ENCODE assay signal across 18 cellular contexts in the genomic region with DNA sequence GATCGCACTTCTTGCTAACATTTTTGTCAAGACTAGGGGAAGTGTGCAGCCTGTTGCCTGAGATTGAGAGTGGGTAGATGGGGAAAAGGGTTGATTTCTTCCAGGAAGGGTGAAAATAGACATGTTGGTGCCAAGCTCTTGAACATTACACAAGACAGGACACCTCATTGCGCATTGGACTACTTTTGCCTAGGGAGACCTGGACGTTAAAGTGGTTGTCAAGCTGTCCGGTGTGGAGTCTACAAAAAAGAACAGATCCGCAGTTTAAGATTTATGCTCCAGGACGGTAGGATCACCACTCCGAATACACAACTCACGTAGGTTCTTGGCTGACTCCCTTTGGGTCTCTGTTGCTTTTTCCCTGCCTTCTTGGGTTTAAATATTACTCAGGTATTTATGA. TPM values are rescaled to one million over a fixed set of nuclear protein-coding genes. Genes with fewer than 3 reads are reported as not detected.
DNase-seq lines count a peak whose midpoint lies in the region; ATAC-seq and TF ChIP-seq lines count a peak whose summit lies in the region.
"Had no signal": no experiment of that assay in that cellular context is flagged by ENCODE, and none has a peak within 500 bp of the region (broad histone marks: within the 10 kb centered on the region; RNA-seq: fewer than 3 reads in every experiment).

No MANE protein-coding gene starts in this region.

- intact Hi-C loops in IMR-90 (cut with micrococcal nuclease) (no loop called here), prostate gland (cut with DNase I) (no loop called here)

- dilution Hi-C loops in IMR-90 (cut with HindIII; ENCODE audit: low sequenced_read_pairs, unreplicated experiment): no loop called here

- CTCF ChIA-PET in IMR-90 (lab: Yijun Ruan, JAX): no interaction called here

- H3K79me1 ChIP-seq in IMR-90 (ENCODE audit: low read depth in 1 of 2, low read length in 2 of 2): no peaks in the 10 kb centered on the region

- H3K27me3 Mint-ChIP-seq in progenitor cell of endocrine pancreas: no peaks in the 10 kb centered on the region

- peaks cover 11% of the 10 kb centered on the region for H3K4me1 Mint-ChIP-seq in progenitor cell of endocrine pancreas (ENCODE audit: low read depth)

- H3K56ac ChIP-seq in IMR-90 (ENCODE audit: extremely low read depth, insufficient read depth, low read length): no peak overlapping the region

- BruUV-seq in IMR-90 (replicated peaks; lab: Mats Ljungman, UMichigan): no TSS peak

- H4K91ac ChIP-seq in IMR-90 (ENCODE audit: insufficient read depth, low read depth, low read length): no peak overlapping the region

- H2AK5ac ChIP-seq in IMR-90 (ENCODE audit: low read depth, low read length): no peak overlapping the region; the same call in 1 of the 2 replicates

- in situ Hi-C loops in IMR-90 (cut with MboI; ENCODE audit: low sequenced_read_pairs): no loop called here

- no peak overlapping the region for H3K9ac ChIP-seq in IMR-90 (ENCODE audit: low read depth, low read length)
- H3K9ac ChIP-seq in muscle layer of colon (ENCODE audit: low read length): no peak overlapping the region
- H3K9ac ChIP-seq in stomach smooth muscle (ENCODE audit: low read length in 2 of 2): no peak overlapping the region
- H3K9ac ChIP-seq: GM23248 had no signal

- no peak overlapping the region for H3K18ac ChIP-seq in IMR-90 (ENCODE audit: low read depth, low read length)

- no peaks in the 10 kb centered on the region for H3K36me3 ChIP-seq in IMR-90 (ENCODE audit: control insufficient read depth, insufficient read depth, low read length)
- no peaks in the 10 kb centered on the region for H3K36me3 ChIP-seq in muscle layer of colon (ENCODE audit: insufficient read depth, low read length)
- no peaks in the 10 kb centered on the region for H3K36me3 ChIP-seq in stomach smooth muscle (ENCODE audit: control insufficient read depth in 2 of 2, insufficient read depth in 2 of 2, low read length in 2 of 2)
- H3K36me3 ChIP-seq in prostate gland: no peaks in the 10 kb centered on the region

- H2BK20ac ChIP-seq in IMR-90 (ENCODE audit: low read depth, low read length): 0 out of 2 replicates have a peak overlapping the region, but pooled peaks have one; percentile 3

- ATAC-seq in IMR-90 (ENCODE audit: low read depth) (no peak), HG03342 (IDR thresholded peaks at IDR 0.05; ENCODE audit: unreplicated experiment) (no peak)
- ATAC-seq: A549, HCT116, HepG2 had no signal

- H4K5ac ChIP-seq in IMR-90 (ENCODE audit: low read depth, low read length): no peak overlapping the region

- H3K4me2 ChIP-seq in IMR-90 (ENCODE audit: low read depth, low read length): no peak overlapping the region
- H3K4me2 ChIP-seq: A549 had no signal

- POLR2A ChIA-PET in IMR-90 (lab: Charles Lee; ENCODE audit: unreplicated experiment): no interaction called here

- H3K4me3 ChIP-seq in IMR-90 (ENCODE audit: insufficient read depth, low read depth, low read length) (no peak overlapping the region), muscle layer of colon (ENCODE audit: low read depth in 1 of 2, low read length in 2 of 2) (no peak overlapping the region), stomach smooth muscle (ENCODE audit: low read length in 2 of 2) (peak overlapping the region in 1 of 2 donors; percentile 40), prostate gland (no peak overlapping the region)
- H3K4me3 ChIP-seq: A549, GM23248 had no signal

- H3K4me1 ChIP-seq in IMR-90 (ENCODE audit: control insufficient read depth, insufficient read depth, low read length): no peaks in the 10 kb centered on the region
- peaks cover 24% of the 10 kb centered on the region for H3K4me1 ChIP-seq in muscle layer of colon (ENCODE audit: insufficient read depth, low read length)
- peaks cover 24% of the 10 kb centered on the region for H3K4me1 ChIP-seq in stomach smooth muscle (ENCODE audit: control insufficient read depth, insufficient read depth, low read length)
- no peaks in the 10 kb centered on the region for H3K4me1 ChIP-seq in prostate gland (replicated peaks)
- H3K4me1 ChIP-seq: Caco-2 had no signal

- TF ChIP-seq POLR2A in IMR-90 (IDR thresholded peaks at IDR 0.05; ENCODE audit: low read depth, low read length) (no peak), prostate gland (IDR thresholded peaks at IDR 0.05) (no peak)

- no peak overlapping the region for H3K4ac ChIP-seq in IMR-90 (ENCODE audit: low read depth, low read length)

- H3K27ac ChIP-seq in IMR-90 (ENCODE audit: insufficient read depth, low read length) (no peak overlapping the region), muscle layer of colon (ENCODE audit: low read depth, low read length) (peak overlapping the region; percentile 71), stomach smooth muscle (ENCODE audit: low read length) (peak overlapping the region; percentile 70), prostate gland (no peak overlapping the region)
- H3K27ac ChIP-seq: 22Rv1, A549, C4-2B, GM23248 had no signal

- H3K9me1 ChIP-seq in IMR-90 (ENCODE audit: insufficient read depth, low read length): peaks cover 6% of the 10 kb centered on the region

- WGBS in IMR-90 (ENCODE audit: extremely low coverage in 2 of 2, insufficient read length in 1 of 2), 2 experiments: 89% methylated on average over 6 of the region's 8 CpGs; no CpG with 5 or more reads in 1 of the 2 experiments
- 85% methylated on average over 8 of the region's 8 CpGs for WGBS in prostate gland

- no peak for TF ChIP-seq RAD21 in IMR-90 (IDR thresholded peaks at IDR 0.05; ENCODE audit: low read length)

- no peak overlapping the region for H3K23ac ChIP-seq in IMR-90 (ENCODE audit: low read depth, low read length)

- H3K4me3 Mint-ChIP-seq in progenitor cell of endocrine pancreas (ENCODE audit: low read depth): no peak overlapping the region
- H3K4me3 Mint-ChIP-seq: CD4-positive, alpha-beta T cell; HFFc6 had no signal

- H3K14ac ChIP-seq in IMR-90 (replicated peaks; ENCODE audit: low read depth, low read length): no peak overlapping the region

- DNase-seq in IMR-90 (no peak), progenitor cell of endocrine pancreas (ENCODE audit: low spot score, unreplicated experiment) (no peak), prostate gland (ENCODE audit: low spot score) (no peak)
- no peak for DNase-seq in stimulated activated CD4-positive, alpha-beta T cell treated with anti-CD3 and anti-CD28 coated beads, Interleukin-4, amount 100 ng/mL, for 4 hours
- no peak for DNase-seq in stimulated activated naive CD4-positive, alpha-beta T cell treated with Interleukin-2 at 50 U/mL for 16 hours (lab: John Stamatoyannopoulos, UW)
- DNase-seq: AML-193; Caco-2; CD4-positive, alpha-beta T cell; GM23248; HFFc6 had no signal

- H2AFZ ChIP-seq in IMR-90 (replicated peaks; ENCODE audit: low read length, poor library complexity): no peak overlapping the region
- H2AFZ ChIP-seq: GM23248 had no signal

- no peak overlapping the region for H4K8ac ChIP-seq in IMR-90 (ENCODE audit: low read depth in 2 of 2, low read length in 2 of 2)

- H3K9me3 ChIP-seq in IMR-90 (ENCODE audit: control insufficient read depth, insufficient read depth, low read length) (peaks cover 3% of the 10 kb centered on the region; the same call in 1 of the 2 replicates), muscle layer of colon (ENCODE audit: low read length) (no peaks in the 10 kb centered on the region), stomach smooth muscle (ENCODE audit: control insufficient read depth in 2 of 2, low read length in 2 of 2) (no peaks in the 10 kb centered on the region), prostate gland (no peaks in the 10 kb centered on the region)
- H3K9me3 ChIP-seq: A549, Caco-2 had no signal

- H2BK15ac ChIP-seq in IMR-90 (ENCODE audit: low read depth, low read length): no peak overlapping the region

- no peak overlapping the region for H2AK9ac ChIP-seq in IMR-90 (replicated peaks; ENCODE audit: low read depth, low read length, poor library complexity)

- peaks cover 10% of the 10 kb centered on the region for H3K9me3 Mint-ChIP-seq in progenitor cell of endocrine pancreas (ENCODE audit: low read depth)
- H3K9me3 Mint-ChIP-seq: CD4-positive, alpha-beta T cell had no signal

- no peak overlapping the region for H2BK5ac ChIP-seq in IMR-90 (ENCODE audit: low read depth, low read length, poor library complexity, severe bottlenecking)

- no peaks in the 10 kb centered on the region for H4K20me1 ChIP-seq in IMR-90 (ENCODE audit: insufficient read depth, low read length)

- no peaks in the 10 kb centered on the region for H3K36me3 Mint-ChIP-seq in progenitor cell of endocrine pancreas (ENCODE audit: insufficient read depth)

- no peak overlapping the region for H2BK120ac ChIP-seq in IMR-90 (ENCODE audit: low read depth, low read length)

- H3K27me3 ChIP-seq in IMR-90 (ENCODE audit: control insufficient read depth, insufficient read depth, low read length) (no peaks in the 10 kb centered on the region), muscle layer of colon (ENCODE audit: control insufficient read depth in 1 of 2, insufficient read depth in 2 of 2, low read length in 2 of 2) (no peaks in the 10 kb centered on the region), stomach smooth muscle (ENCODE audit: control insufficient read depth in 1 of 2, insufficient read depth in 2 of 2, low read length in 2 of 2) (no peaks in the 10 kb centered on the region), prostate gland (replicated peaks; ENCODE audit: insufficient read depth) (no peaks in the 10 kb centered on the region)

- peak overlapping the region; percentile 35 for H3K27ac Mint-ChIP-seq in progenitor cell of endocrine pancreas
- H3K27ac Mint-ChIP-seq: CD4-positive, alpha-beta T cell; HFFc6 had no signal

- no peak for TF ChIP-seq CTCF in IMR-90 (conservative IDR thresholded peaks at IDR 0.05; ENCODE audit: low read depth, low read length)
- TF ChIP-seq CTCF in progenitor cell of endocrine pancreas (IDR thresholded peaks at IDR 0.05; ENCODE audit: unreplicated experiment): no peak
- TF ChIP-seq CTCF in prostate gland (IDR thresholded peaks at IDR 0.05): no peak

TF ChIP-seq in IMR-90, 13 proteins besides CTCF, POLR2A, EP300 and RAD21:
- no peak for TF ChIP-seq BHLHE40 (IDR thresholded peaks at IDR 0.05; ENCODE audit: low read depth, low read length)
- TF ChIP-seq NFE2L2 (IDR thresholded peaks at IDR 0.05; ENCODE audit: low read depth, low read length): no peak
- TF ChIP-seq CEBPB (IDR thresholded peaks at IDR 0.05; ENCODE audit: low read depth, low read length): no peak

RNA-seq across cellular contexts. Expression of gene LRIG1, which starts 56.3 kb away (rescaled TPM):
- total RNA-seq in IMR-90 (2012; rRNA removed) (69.2 and 87.8 TPM in 2 replicates), progenitor cell of endocrine pancreas (31.4 and 32.4 TPM in 2 replicates), prostate gland (100 to 1,000 TPM; 119 to 186 TPM)
- polyA plus RNA-seq in IMR-90 (2012; rRNA removed): 55.9 and 62.8 TPM in 2 replicates
- polyA plus RNA-seq in IMR-90 (2012; cell fraction: cytosol; rRNA removed): 35.1 and 74.2 TPM in 2 replicates
- polyA plus RNA-seq in IMR-90 (2012; cell fraction: nucleus; rRNA removed; ENCODE audit: low replicate concordance): 87.7 and 98.9 TPM in 2 replicates

Comparison
In these comparisons a context has a peak if more than half of its experiments do, and no peak if none do; other contexts are left out.
1. H3K27ac ChIP-seq: peak in muscle layer of colon (single experiment) and stomach smooth muscle (single experiment); none in IMR-90 (single experiment) and prostate gland (0 of 2).